1 cellular context compared by ENCODE assay signal in the genomic region with DNA sequence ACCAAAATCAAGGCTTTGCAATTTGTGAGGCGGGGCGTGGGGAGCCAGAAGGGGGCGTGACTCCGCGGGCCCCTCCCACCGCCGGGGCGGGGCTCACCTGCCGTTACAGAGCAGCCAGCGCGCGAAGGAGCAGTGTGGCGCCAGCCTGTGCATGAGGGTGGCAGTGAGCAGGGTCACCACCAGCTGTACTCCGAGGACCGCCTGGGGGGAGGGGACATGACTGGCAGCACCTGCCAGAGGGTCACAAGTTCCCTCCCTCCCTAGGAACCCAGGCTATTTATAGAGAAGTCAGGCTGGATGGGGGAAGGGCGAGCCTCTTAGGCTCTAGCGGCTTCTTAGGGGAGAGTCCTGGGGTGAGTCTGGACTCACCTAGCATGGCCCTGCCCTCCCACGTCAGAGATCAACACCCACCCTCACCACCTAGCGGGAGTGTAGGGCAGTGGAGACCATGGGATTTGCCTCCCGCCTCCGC.
TF ChIP-seq lines count a peak whose summit lies in the region.

No MANE protein-coding gene starts in this region.

TF ChIP-seq in H1, 55 proteins besides CTCF, POLR2A, EP300 and RAD21 (continued from another document):
- TF ChIP-seq ZNF274 (IDR thresholded peaks at IDR 0.05; ENCODE audit: borderline replicate concordance, extremely low read depth, low read length): no peak
- TF ChIP-seq TAF7 (optimal IDR thresholded peaks at IDR 0.05; ENCODE audit: borderline replicate concordance, low read depth, low read length): no peak
- TF ChIP-seq MAFK (IDR thresholded peaks at IDR 0.05; ENCODE audit: low read depth, low read length): no peak
- no peak for TF ChIP-seq SP2 (IDR thresholded peaks at IDR 0.05; ENCODE audit: low read length)
- TF ChIP-seq NRF1 (IDR thresholded peaks at IDR 0.05; ENCODE audit: low read depth, low read length): no peak
- TF ChIP-seq GTF2F1 (IDR thresholded peaks at IDR 0.05; ENCODE audit: borderline replicate concordance, low read depth, low read length): no peak
- no peak for TF ChIP-seq RNF2 (IDR thresholded peaks at IDR 0.05; ENCODE audit: borderline replicate concordance, low read depth, low read length, missing control alignments, poor library complexity, severe bottlenecking)
TF ChIP-seq in H1: peak in this region for 13.
